2 cellular contexts compared by ENCODE assay signal in genomic region chr22:23101524-23101923, GRCh38.
TF ChIP-seq lines count a peak whose summit lies in the region.

No MANE protein-coding gene starts in this region.

TF ChIP-seq in IMR-90, 13 proteins besides CTCF, POLR2A, EP300 and RAD21:
- TF ChIP-seq USF2 (IDR thresholded peaks at IDR 0.05; ENCODE audit: low read depth, low read length) (no peak), FOS (IDR thresholded peaks at IDR 0.05; ENCODE audit: low read depth, low read length) (no peak), NFE2L2 (IDR thresholded peaks at IDR 0.05; ENCODE audit: low read depth, low read length) (no peak), MAFK (IDR thresholded peaks at IDR 0.05; ENCODE audit: low read depth, low read length) (no peak), MAZ (IDR thresholded peaks at IDR 0.05; ENCODE audit: borderline replicate concordance, low read depth, low read length) (no peak), RFX5 (IDR thresholded peaks at IDR 0.05; ENCODE audit: low read depth, low read length) (no peak), CEBPB (IDR thresholded peaks at IDR 0.05; ENCODE audit: low read depth, low read length) (no peak), BHLHE40 (IDR thresholded peaks at IDR 0.05; ENCODE audit: low read depth, low read length) (no peak), RCOR1 (IDR thresholded peaks at IDR 0.05; ENCODE audit: insufficient replicate concordance, low read length) (no peak), MXI1 (IDR thresholded peaks at IDR 0.05; ENCODE audit: borderline replicate concordance, low read depth, low read length) (no peak), CHD1 (IDR thresholded peaks at IDR 0.05; ENCODE audit: low read depth, low read length) (no peak), SMC3 (IDR thresholded peaks at IDR 0.05; ENCODE audit: low read depth, low read length) (no peak)
- TF ChIP-seq, protein P1, sequence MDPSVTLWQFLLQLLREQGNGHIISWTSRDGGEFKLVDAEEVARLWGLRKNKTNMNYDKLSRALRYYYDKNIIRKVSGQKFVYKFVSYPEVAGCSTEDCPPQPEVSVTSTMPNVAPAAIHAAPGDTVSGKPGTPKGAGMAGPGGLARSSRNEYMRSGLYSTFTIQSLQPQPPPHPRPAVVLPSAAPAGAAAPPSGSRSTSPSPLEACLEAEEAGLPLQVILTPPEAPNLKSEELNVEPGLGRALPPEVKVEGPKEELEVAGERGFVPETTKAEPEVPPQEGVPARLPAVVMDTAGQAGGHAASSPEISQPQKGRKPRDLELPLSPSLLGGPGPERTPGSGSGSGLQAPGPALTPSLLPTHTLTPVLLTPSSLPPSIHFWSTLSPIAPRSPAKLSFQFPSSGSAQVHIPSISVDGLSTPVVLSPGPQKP (IDR thresholded peaks at IDR 0.05; ENCODE audit: borderline replicate concordance, low read depth, low read length): no peak
TF ChIP-seq in IMR-90: peak in this region for 0.

TF ChIP-seq in K562, 482 proteins besides CTCF, POLR2A, EP300 and RAD21:
- no peak for TF ChIP-seq MYNN (IDR thresholded peaks at IDR 0.05)
- peak; percentile 70; the same call in 1 of the 2 replicates for TF ChIP-seq MYNN (CRISPR knock-in tag; IDR thresholded peaks at IDR 0.05)
- TF ChIP-seq ZNF639 (CRISPR knock-in tag; conservative IDR thresholded peaks at IDR 0.05 in 1 of 2, IDR thresholded peaks at IDR 0.05 in 1 of 2): peak in 1 of 2 experiments; percentile 47; a peak in 1 of 4 replicates
- peak; percentile 85 for TF ChIP-seq MCM3 (IDR thresholded peaks at IDR 0.05)
- no peak for TF ChIP-seq IRF2 (CRISPR knock-in tag; IDR thresholded peaks at IDR 0.05)
- no peak for TF ChIP-seq ZNF316 (IDR thresholded peaks at IDR 0.05)
- TF ChIP-seq, protein P2, sequence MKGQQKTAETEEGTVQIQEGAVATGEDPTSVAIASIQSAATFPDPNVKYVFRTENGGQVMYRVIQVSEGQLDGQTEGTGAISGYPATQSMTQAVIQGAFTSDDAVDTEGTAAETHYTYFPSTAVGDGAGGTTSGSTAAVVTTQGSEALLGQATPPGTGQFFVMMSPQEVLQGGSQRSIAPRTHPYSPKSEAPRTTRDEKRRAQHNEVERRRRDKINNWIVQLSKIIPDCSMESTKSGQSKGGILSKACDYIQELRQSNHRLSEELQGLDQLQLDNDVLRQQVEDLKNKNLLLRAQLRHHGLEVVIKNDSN (CRISPR knock-in tag; IDR thresholded peaks at IDR 0.05): no peak
- TF ChIP-seq, protein P3, sequence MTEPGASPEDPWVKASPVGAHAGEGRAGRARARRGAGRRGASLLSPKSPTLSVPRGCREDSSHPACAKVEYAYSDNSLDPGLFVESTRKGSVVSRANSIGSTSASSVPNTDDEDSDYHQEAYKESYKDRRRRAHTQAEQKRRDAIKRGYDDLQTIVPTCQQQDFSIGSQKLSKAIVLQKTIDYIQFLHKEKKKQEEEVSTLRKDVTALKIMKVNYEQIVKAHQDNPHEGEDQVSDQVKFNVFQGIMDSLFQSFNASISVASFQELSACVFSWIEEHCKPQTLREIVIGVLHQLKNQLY (CRISPR knock-in tag; conservative IDR thresholded peaks at IDR 0.05): 0 out of 4 replicates have a peak, but pooled peaks of 1 of the 2 experiments have one; percentile 37
- TF ChIP-seq, protein P4, sequence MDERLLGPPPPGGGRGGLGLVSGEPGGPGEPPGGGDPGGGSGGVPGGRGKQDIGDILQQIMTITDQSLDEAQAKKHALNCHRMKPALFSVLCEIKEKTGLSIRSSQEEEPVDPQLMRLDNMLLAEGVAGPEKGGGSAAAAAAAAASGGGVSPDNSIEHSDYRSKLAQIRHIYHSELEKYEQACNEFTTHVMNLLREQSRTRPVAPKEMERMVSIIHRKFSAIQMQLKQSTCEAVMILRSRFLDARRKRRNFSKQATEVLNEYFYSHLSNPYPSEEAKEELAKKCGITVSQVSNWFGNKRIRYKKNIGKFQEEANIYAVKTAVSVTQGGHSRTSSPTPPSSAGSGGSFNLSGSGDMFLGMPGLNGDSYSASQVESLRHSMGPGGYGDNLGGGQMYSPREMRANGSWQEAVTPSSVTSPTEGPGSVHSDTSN (CRISPR knock-in tag; IDR thresholded peaks at IDR 0.05; ENCODE audit: low read depth): peak; percentile 29
- TF ChIP-seq, protein P4 (tag; conservative IDR thresholded peaks at IDR 0.05; ENCODE audit: low read depth): no peak
- TF ChIP-seq ZNF184 (CRISPR knock-in tag; IDR thresholded peaks at IDR 0.05): peak; percentile 66; the same call in 1 of the 2 replicates
- no peak for TF ChIP-seq ZBTB40 (IDR thresholded peaks at IDR 0.05)
- TF ChIP-seq ZBTB40 (CRISPR knock-in tag; IDR thresholded peaks at IDR 0.05): peak; percentile 47; the same call in 1 of the 2 replicates
- no peak for TF ChIP-seq ZNF583 (CRISPR knock-in tag; IDR thresholded peaks at IDR 0.05)
- TF ChIP-seq USF2 (CRISPR knock-in tag; IDR thresholded peaks at IDR 0.05): 0 out of 2 replicates have a peak, but pooled peaks have one; percentile 15
- TF ChIP-seq SRSF1 (IDR thresholded peaks at IDR 0.05; ENCODE audit: low read depth, low read length): no peak
- peak; percentile 18 for TF ChIP-seq TBP (optimal IDR thresholded peaks at IDR 0.05; ENCODE audit: low read depth, low read length)
- TF ChIP-seq NEUROD1 (IDR thresholded peaks at IDR 0.05; ENCODE audit: borderline replicate concordance, low read depth, low read length, partially characterized antibody): peak; percentile 39
- no peak for TF ChIP-seq HOMEZ (CRISPR knock-in tag; IDR thresholded peaks at IDR 0.05)
- no peak for TF ChIP-seq ZNF644 (tag; IDR thresholded peaks at IDR 0.05; ENCODE audit: low read depth)
TF ChIP-seq in K562: peak in this region for 10.
